19 cellular contexts compared by ENCODE assay signal in the genomic region with DNA sequence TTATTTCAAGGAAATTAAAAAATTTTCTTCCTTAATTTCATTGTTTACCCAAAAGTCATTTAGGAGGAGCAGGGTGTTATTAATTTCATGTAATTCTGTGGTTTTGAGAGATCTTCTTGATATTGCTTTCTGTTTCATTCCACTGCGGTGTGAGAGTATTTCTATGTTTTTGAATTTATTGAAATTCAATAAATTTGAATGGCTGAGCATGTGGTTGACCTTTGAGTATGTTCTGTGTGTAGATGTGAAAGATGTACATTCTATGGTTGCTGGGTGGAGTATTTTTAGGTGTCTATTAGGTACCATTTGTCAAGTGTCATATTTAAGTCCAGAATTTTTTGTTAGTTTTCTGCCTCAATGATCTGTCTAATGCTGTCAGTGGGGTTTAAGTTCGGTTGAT.
"Had no signal": no experiment of that assay in that cellular context is flagged by ENCODE, and none has a peak within 500 bp of the region (broad histone marks: within the 10 kb centered on the region; RNA-seq: fewer than 3 reads in every experiment).

No MANE protein-coding gene starts in this region.

- DNase-seq: colonic mucosa; cortex of kidney; effector CD8-positive, alpha-beta T cell; effector memory CD8-positive, alpha-beta T cell; endodermal cell; erythroblast; foreskin keratinocyte; heart left ventricle; hippocampal formation; left cardiac atrium; left lung; left ventricle myocardium superior; lower lobe of right lung; mesenchymal stem cell; mucosa of descending colon; naive B cell had no signal

- H3K36me3 ChIP-seq: colonic mucosa, gastroesophageal sphincter, heart left ventricle, left lung, lower lobe of right lung had no signal

- H3K27ac ChIP-seq: colonic mucosa, epithelial cell of prostate, foreskin keratinocyte, gastroesophageal sphincter, heart left ventricle, left lung, lower lobe of right lung had no signal

- ATAC-seq: effector memory CD8-positive, alpha-beta T cell; esophagus mucosa; foreskin keratinocyte; gastroesophageal sphincter; heart left ventricle; left cardiac atrium; left lung; left ventricle myocardium superior; lower lobe of right lung; mucosa of descending colon had no signal

- H3K9me3 ChIP-seq: colonic mucosa, mucosa of descending colon had no signal

- H3K4me3 ChIP-seq: colonic mucosa, gastroesophageal sphincter, heart left ventricle, left lung, lower lobe of right lung, mucosa of descending colon had no signal

- H3K4me1 ChIP-seq: colonic mucosa, foreskin keratinocyte, gastroesophageal sphincter, heart left ventricle, left lung, lower lobe of right lung had no signal

- H3K27me3 ChIP-seq: colonic mucosa, foreskin keratinocyte, gastroesophageal sphincter, heart left ventricle, left lung had no signal
